In the genomic region with DNA sequence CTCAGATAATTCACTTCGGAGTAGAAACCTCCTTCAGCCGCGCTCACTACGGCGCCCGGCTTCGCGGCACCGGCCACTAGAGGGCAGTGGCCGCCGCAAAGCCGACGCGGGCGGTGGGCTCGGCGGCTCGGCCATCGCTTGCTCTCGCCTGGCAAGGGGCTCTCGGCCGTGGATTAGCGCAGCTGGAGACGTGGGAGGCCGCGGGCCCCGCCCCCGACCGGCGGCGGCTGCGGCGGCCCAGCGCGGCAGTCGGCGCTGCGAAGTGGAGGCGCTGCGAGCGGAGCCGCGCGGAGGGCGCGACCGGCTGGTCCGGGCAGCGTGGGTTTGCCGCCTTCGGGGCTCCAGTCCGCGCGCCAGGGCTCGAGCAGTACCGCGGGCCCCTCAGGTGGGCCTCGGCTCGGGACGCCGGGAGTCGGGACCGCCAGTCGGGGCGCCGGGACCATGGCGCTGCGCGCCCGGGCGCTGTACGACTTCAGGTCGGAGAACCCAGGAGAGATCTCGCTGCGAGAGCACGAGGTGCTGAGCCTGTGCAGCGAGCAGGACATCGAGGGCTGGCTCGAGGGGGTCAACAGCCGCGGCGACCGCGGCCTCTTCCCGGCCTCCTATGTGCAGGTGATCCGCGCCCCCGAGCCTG, we compare ENCODE assay signal across 1 cellular context.
TF ChIP-seq lines count a peak whose summit lies in the region.

TSS of gene SNX18 (plus strand) at position 248 of the 634 bp plus-strand sequence. CDS start at position 442, 194 bp downstream.

TF ChIP-seq in K562, 482 proteins besides CTCF, POLR2A, EP300 and RAD21 (continued from another document and continues in another):
- TF ChIP-seq CBFA2T3 (IDR thresholded peaks at IDR 0.05) (no peak), NCOA4 (IDR thresholded peaks at IDR 0.05; ENCODE audit: partially characterized antibody) (no peak), ZNF699 (CRISPR knock-in tag; IDR thresholded peaks at IDR 0.05; ENCODE audit: insufficient replicate concordance) (no peak), NELFE (IDR thresholded peaks at IDR 0.05; ENCODE audit: insufficient read depth, insufficient read length) (no peak), ZFX (CRISPR knock-in tag; IDR thresholded peaks at IDR 0.05) (peak; percentile 68), CHCHD3 (CRISPR knock-in tag; IDR thresholded peaks at IDR 0.05) (no peak), REST (CRISPR knock-in tag; IDR thresholded peaks at IDR 0.05; ENCODE audit: low read depth) (no peak; the same call in 1 of the 2 replicates), RBM34 (IDR thresholded peaks at IDR 0.05; ENCODE audit: borderline replicate concordance, insufficient read depth, low read length) (no peak), NBN (IDR thresholded peaks at IDR 0.05; ENCODE audit: low read depth) (no peak), CHD7 (IDR thresholded peaks at IDR 0.05; ENCODE audit: low read depth, low read length) (no peak), HNRNPLL (IDR thresholded peaks at IDR 0.05; ENCODE audit: low read depth, low read length, poor library complexity, severe bottlenecking) (no peak), GATAD2B (IDR thresholded peaks at IDR 0.05; ENCODE audit: borderline replicate concordance) (peak; percentile 97), ZNF212 (CRISPR knock-in tag; IDR thresholded peaks at IDR 0.05) (no peak), ZBTB43 (CRISPR knock-in tag; IDR thresholded peaks at IDR 0.05) (no peak), ZNF140 (CRISPR knock-in tag; IDR thresholded peaks at IDR 0.05) (no peak), SREBF2 (CRISPR knock-in tag; IDR thresholded peaks at IDR 0.05) (no peak), ATF6 (CRISPR knock-in tag; IDR thresholded peaks at IDR 0.05) (no peak), ZNF316 (IDR thresholded peaks at IDR 0.05) (no peak), USF2 (CRISPR knock-in tag; IDR thresholded peaks at IDR 0.05) (no peak), SRSF1 (IDR thresholded peaks at IDR 0.05; ENCODE audit: low read depth, low read length) (no peak), MNT (conservative IDR thresholded peaks at IDR 0.05) (peak in 1 of 2 experiments; percentile 43; a peak in 1 of 4 replicates), BRD4 (IDR thresholded peaks at IDR 0.05) (no peak)
- TF ChIP-seq, protein P1, sequence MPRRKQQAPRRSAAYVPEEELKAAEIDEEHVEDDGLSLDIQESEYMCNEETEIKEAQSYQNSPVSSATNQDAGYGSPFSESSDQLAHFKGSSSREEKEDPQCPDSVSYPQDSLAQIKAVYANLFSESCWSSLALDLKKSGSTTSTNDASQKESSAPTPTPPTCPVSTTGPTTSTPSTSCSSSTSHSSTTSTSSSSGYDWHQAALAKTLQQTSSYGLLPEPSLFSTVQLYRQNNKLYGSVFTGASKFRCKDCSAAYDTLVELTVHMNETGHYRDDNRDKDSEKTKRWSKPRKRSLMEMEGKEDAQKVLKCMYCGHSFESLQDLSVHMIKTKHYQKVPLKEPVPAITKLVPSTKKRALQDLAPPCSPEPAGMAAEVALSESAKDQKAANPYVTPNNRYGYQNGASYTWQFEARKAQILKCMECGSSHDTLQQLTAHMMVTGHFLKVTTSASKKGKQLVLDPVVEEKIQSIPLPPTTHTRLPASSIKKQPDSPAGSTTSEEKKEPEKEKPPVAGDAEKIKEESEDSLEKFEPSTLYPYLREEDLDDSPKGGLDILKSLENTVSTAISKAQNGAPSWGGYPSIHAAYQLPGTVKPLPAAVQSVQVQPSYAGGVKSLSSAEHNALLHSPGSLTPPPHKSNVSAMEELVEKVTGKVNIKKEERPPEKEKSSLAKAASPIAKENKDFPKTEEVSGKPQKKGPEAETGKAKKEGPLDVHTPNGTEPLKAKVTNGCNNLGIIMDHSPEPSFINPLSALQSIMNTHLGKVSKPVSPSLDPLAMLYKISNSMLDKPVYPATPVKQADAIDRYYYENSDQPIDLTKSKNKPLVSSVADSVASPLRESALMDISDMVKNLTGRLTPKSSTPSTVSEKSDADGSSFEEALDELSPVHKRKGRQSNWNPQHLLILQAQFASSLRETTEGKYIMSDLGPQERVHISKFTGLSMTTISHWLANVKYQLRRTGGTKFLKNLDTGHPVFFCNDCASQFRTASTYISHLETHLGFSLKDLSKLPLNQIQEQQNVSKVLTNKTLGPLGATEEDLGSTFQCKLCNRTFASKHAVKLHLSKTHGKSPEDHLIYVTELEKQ (CRISPR knock-in tag; IDR thresholded peaks at IDR 0.05) = no peak
